18 cellular contexts compared by ENCODE assay signal in the genomic region with DNA sequence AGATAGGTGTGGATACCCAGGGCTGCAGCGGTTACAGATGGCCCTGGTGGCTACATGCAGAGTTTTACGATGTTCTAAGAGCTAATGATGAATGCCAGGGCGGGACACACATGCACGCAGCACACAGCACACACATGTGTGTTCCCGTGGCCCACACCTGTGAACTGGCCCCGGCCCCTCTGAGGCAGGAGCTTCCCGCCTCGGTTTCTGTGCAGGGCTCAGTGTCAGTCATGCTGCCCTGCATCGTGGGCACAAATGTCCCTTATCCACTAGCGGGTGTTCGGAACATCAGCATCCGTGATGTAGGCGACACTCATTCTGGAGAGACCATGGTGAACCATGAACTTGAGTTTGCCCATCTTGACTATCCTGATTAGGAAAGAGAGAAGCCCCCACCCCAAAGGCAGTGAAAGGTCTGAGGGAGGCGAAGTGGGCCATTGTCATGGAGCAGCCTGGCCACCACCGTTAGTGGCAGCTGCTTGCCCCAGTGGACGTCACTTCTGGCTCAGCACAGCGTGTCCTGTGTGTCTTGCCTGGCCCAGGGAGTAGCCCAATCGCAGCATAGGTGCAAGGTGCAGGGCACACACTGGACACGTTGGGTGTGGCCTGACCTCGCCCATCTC. TPM values are rescaled to one million over a fixed set of nuclear protein-coding genes. Genes with fewer than 3 reads are reported as not detected.
DNase-seq lines count a peak whose midpoint lies in the region; ATAC-seq, FAIRE-seq and TF ChIP-seq lines count a peak whose summit lies in the region.
"Had no signal": no experiment of that assay in that cellular context is flagged by ENCODE, and none has a peak within 500 bp of the region (broad histone marks: within the 10 kb centered on the region; RNA-seq: fewer than 3 reads in every experiment).

No MANE protein-coding gene starts in this region.

- peaks cover 8% of the 10 kb centered on the region for H3K27me3 Mint-ChIP-seq in activated naive CD4-positive, alpha-beta T cell treated with anti-CD3 and anti-CD28 coated beads, Interleukin-2, amount 10 ng/mL, durations not matched to agents 7 days and 5 days

- H3K4me1 Mint-ChIP-seq in activated naive CD4-positive, alpha-beta T cell treated with anti-CD3 and anti-CD28 coated beads, Interleukin-2, amount 10 ng/mL, durations not matched to agents 7 days and 5 days = no peaks in the 10 kb centered on the region
- H3K4me1 Mint-ChIP-seq: CD14-positive monocyte; CD4-positive, alpha-beta memory T cell; GM23338 had no signal

- no peak overlapping the region for H3K4me3 ChIP-seq in HepG2 (replicated peaks in 1 of 3; ENCODE audit: insufficient read depth in 1 of 3, low read depth in 2 of 3, low read length in 3 of 3)
- H3K4me3 ChIP-seq: BLaER1, GM23338 had no signal

- no peak for TF ChIP-seq RAD21 in HepG2 (CRISPR knock-in tag; IDR thresholded peaks at IDR 0.05)

- no peak overlapping the region for H3K9ac ChIP-seq in HepG2 (ENCODE audit: insufficient read depth, low read depth, low read length)
- H3K9ac ChIP-seq: BLaER1 had no signal

- no TSS peak for BruUV-seq in HepG2 (replicated peaks; lab: Mats Ljungman, UMichigan)

- H4K20me1 ChIP-seq in HepG2 (ENCODE audit: insufficient read depth, low read length) = no peaks in the 10 kb centered on the region
- H4K20me1 ChIP-seq: BLaER1 had no signal

- FAIRE-seq in HepG2 (lab: Jason Lieb, UNC) = no peak
- FAIRE-seq: H54 had no signal

- no peak for TF ChIP-seq POLR2A in HepG2 (IDR thresholded peaks at IDR 0.05; ENCODE audit: insufficient read depth in 1 of 2, low read depth in 2 of 2, low read length in 2 of 2)

- H3K9me3 ChIP-seq in HepG2 (ENCODE audit: low read length) = no peaks in the 10 kb centered on the region
- H3K9me3 ChIP-seq: BLaER1 had no signal

- in situ Hi-C loops in HepG2 (cut with HindIII; ENCODE audit: extremely low pct_ligation_motif_present, low pct_unique_long_range_greater_than_20kb) = no loop called here

- intact Hi-C loops in HepG2 (cut with micrococcal nuclease; ENCODE audit: unreplicated experiment) = no loop called here
- intact Hi-C loops in Right ventricle myocardium superior (cut with DNase I) = no loop called here

- TF ChIP-seq EP300 in HepG2 (IDR thresholded peaks at IDR 0.05; ENCODE audit: low read depth in 2 of 2, low read length in 2 of 2) = no peak
- no peak for TF ChIP-seq EP300 in HepG2 (CRISPR knock-in tag; IDR thresholded peaks at IDR 0.05; ENCODE audit: borderline replicate concordance)

- POLR2A ChIA-PET in HepG2 (lab: Yijun Ruan, JAX) = no interaction called here

- no peaks in the 10 kb centered on the region for H3K36me3 ChIP-seq in HepG2 (replicated peaks in 1 of 2; ENCODE audit: control insufficient read depth in 1 of 2, insufficient read depth in 2 of 2, low read length in 2 of 2)
- H3K36me3 ChIP-seq: BLaER1 had no signal

- H3K4me3 Mint-ChIP-seq in activated naive CD4-positive, alpha-beta T cell treated with anti-CD3 and anti-CD28 coated beads, Interleukin-2, amount 10 ng/mL, durations not matched to agents 7 days and 5 days = no peak overlapping the region
- H3K4me3 Mint-ChIP-seq: CD14-positive monocyte; CD4-positive, alpha-beta memory T cell; GM23338; HFFc6 had no signal

- CTCF ChIA-PET in activated naive CD4-positive, alpha-beta T cell treated with anti-CD3 and anti-CD28 coated beads, Interleukin-2, amount 10 ng/mL, durations not matched to agents 7 days and 5 days (lab: Charles Lee) = no interaction called here
- CTCF ChIA-PET in HepG2 (lab: Yijun Ruan, JAX; ENCODE audit: low intra/inter-chr PET ratio, low total read pairs) = no interaction called here

- H3K36me3 Mint-ChIP-seq in activated naive CD4-positive, alpha-beta T cell treated with anti-CD3 and anti-CD28 coated beads, Interleukin-2, amount 10 ng/mL, durations not matched to agents 7 days and 5 days = no peaks in the 10 kb centered on the region
- H3K36me3 Mint-ChIP-seq: CD14-positive monocyte; CD4-positive, alpha-beta memory T cell had no signal

- H3K27ac ChIP-seq in HepG2 (ENCODE audit: extremely low read length, insufficient read depth, low read length) = no peak overlapping the region
- H3K27ac ChIP-seq: BLaER1 had no signal

- no peak overlapping the region for H2AFZ ChIP-seq in HepG2 (ENCODE audit: low read length)
- H2AFZ ChIP-seq: GM23338 had no signal

- no peak for TF ChIP-seq CTCF in HepG2 (CRISPR knock-in tag; IDR thresholded peaks at IDR 0.05)

- no peak overlapping the region for H3K4me2 ChIP-seq in HepG2 (ENCODE audit: low read depth, low read length)
- H3K4me2 ChIP-seq: BLaER1, GM23338 had no signal

- ATAC-seq in HepG2 (peak; percentile 37; the same call in 2 of the 3 replicates), Right ventricle myocardium superior (ENCODE audit: poor library complexity) (no peak)
- ATAC-seq: GM23338 had no signal

- no peaks in the 10 kb centered on the region for H3K9me3 Mint-ChIP-seq in activated naive CD4-positive, alpha-beta T cell treated with anti-CD3 and anti-CD28 coated beads, Interleukin-2, amount 10 ng/mL, durations not matched to agents 7 days and 5 days
- H3K9me3 Mint-ChIP-seq: CD14-positive monocyte; CD4-positive, alpha-beta memory T cell had no signal

- H3K79me2 ChIP-seq in HepG2 (ENCODE audit: insufficient read depth, low read length) = no peaks in the 10 kb centered on the region

- H3K27me3 ChIP-seq in HepG2 (ENCODE audit: control insufficient read depth in 1 of 2, insufficient read depth in 2 of 2, low read length in 2 of 2) = peaks cover 15 to 67% of the 10 kb centered on the region in 2 experiments; a peak in 3 of 5 replicates
- H3K27me3 ChIP-seq: BLaER1 had no signal

- no peaks in the 10 kb centered on the region for H3K4me1 ChIP-seq in HepG2 (ENCODE audit: insufficient read depth, low read length)

- DNase-seq in activated naive CD4-positive, alpha-beta T cell treated with anti-CD3 and anti-CD28 coated beads, Interleukin-2, amount 10 ng/mL, durations not matched to agents 7 days and 5 days = peak; percentile 9
- DNase-seq in activated naive CD4-positive, alpha-beta T cell treated with Interleukin-2 at 50 U/mL for 16 hours = no peak
- DNase-seq in SW480 (ENCODE audit: low spot score) (peak; percentile 32), HepG2 (ENCODE audit: low spot score) (no peak), Right ventricle myocardium superior (no peak), NCI-H1092 (lab: John Stamatoyannopoulos, UW) (no peak), DMS53 treated with DMSO at 0.1 percent for 48 hours (lab: John Stamatoyannopoulos, UW; ENCODE audit: unreplicated experiment) (no peak)
- DNase-seq: 8988T; CD4-positive, alpha-beta memory T cell; DMS153; DMS79 treated with DMSO at 0.1 percent for 48 hours; GF-D8; HFFc6 had no signal

- no peak overlapping the region for H3K27ac Mint-ChIP-seq in activated naive CD4-positive, alpha-beta T cell treated with anti-CD3 and anti-CD28 coated beads, Interleukin-2, amount 10 ng/mL, durations not matched to agents 7 days and 5 days
- H3K27ac Mint-ChIP-seq: CD14-positive monocyte; CD4-positive, alpha-beta memory T cell; GM23338; HFFc6 had no signal

- 24% methylated on average over 13 of the region's 20 CpGs for WGBS in HepG2 (ENCODE audit: low lambda C conversion rate)

TF ChIP-seq in HepG2, 621 proteins besides CTCF, POLR2A, EP300 and RAD21 (continues in another document):
- no peak for TF ChIP-seq ZNF337 (CRISPR knock-in tag; IDR thresholded peaks at IDR 0.05; ENCODE audit: borderline replicate concordance, low read depth)
- TF ChIP-seq, protein P1, sequence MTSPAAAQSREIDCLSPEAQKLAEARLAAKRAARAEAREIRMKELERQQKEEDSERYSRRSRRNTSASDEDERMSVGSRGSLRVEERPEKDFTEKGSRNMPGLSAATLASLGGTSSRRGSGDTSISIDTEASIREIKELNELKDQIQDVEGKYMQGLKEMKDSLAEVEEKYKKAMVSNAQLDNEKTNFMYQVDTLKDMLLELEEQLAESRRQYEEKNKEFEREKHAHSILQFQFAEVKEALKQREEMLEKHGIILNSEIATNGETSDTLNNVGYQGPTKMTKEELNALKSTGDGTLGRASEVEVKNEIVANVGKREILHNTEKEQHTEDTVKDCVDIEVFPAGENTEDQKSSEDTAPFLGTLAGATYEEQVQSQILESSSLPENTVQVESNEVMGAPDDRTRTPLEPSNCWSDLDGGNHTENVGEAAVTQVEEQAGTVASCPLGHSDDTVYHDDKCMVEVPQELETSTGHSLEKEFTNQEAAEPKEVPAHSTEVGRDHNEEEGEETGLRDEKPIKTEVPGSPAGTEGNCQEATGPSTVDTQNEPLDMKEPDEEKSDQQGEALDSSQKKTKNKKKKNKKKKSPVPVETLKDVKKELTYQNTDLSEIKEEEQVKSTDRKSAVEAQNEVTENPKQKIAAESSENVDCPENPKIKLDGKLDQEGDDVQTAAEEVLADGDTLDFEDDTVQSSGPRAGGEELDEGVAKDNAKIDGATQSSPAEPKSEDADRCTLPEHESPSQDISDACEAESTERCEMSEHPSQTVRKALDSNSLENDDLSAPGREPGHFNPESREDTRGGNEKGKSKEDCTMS (CRISPR knock-in tag; conservative IDR thresholded peaks at IDR 0.05) = no peak

RNA-seq across cellular contexts. Expression of a gene that starts 43.8 kb away (rescaled TPM):
- total RNA-seq in HepG2 (2016; rRNA removed; fragmentation: Illumina TruSeq; extraction: Trizol) (not detected in 2 replicates), Right ventricle myocardium superior (not detected)
- total RNA-seq in HepG2 (2016; cell fraction: cytosol; rRNA removed; fragmentation: Illumina TruSeq; extraction: Trizol; ENCODE audit: low read depth) = not detected in 2 replicates
- not detected in 2 replicates for total RNA-seq in HepG2 (2016; cell fraction: insoluble cytoplasmic fraction; rRNA removed; fragmentation: Illumina TruSeq; extraction: Trizol)
- not detected in 2 replicates for total RNA-seq in HepG2 (2016; cell fraction: membrane; rRNA removed; fragmentation: Illumina TruSeq; extraction: Trizol)
- total RNA-seq in HepG2 (2016; cell fraction: nucleus; rRNA removed; fragmentation: Illumina TruSeq; extraction: Trizol) = not detected in 2 replicates
- not detected in 2 replicates for polyA plus RNA-seq in HepG2 (2011; rRNA removed)
- polyA plus RNA-seq in HepG2 (2011; cell fraction: cytosol; rRNA removed) = not detected in 2 replicates
- polyA plus RNA-seq in HepG2 (2011; cell fraction: nucleus; rRNA removed) = not detected in 2 replicates
- polyA plus RNA-seq in HepG2 (2012) = not detected in 2 replicates
- not detected in 2 replicates for polyA plus RNA-seq in HepG2 (2016; cell fraction: cytosol; fragmentation: Illumina TruSeq; extraction: Trizol; ENCODE audit: low read depth)
- not detected in 2 replicates for polyA plus RNA-seq in HepG2 (2016; cell fraction: insoluble cytoplasmic fraction; fragmentation: Illumina TruSeq; extraction: Trizol; ENCODE audit: low read depth)
- not detected in 2 replicates for polyA plus RNA-seq in HepG2 (2016; cell fraction: membrane; fragmentation: Illumina TruSeq; extraction: Trizol; ENCODE audit: low read depth)
- polyA plus RNA-seq in HepG2 (2016; cell fraction: nucleus; fragmentation: Illumina TruSeq; extraction: Trizol; ENCODE audit: insufficient read depth, low read depth) = not detected in 2 replicates
- polyA minus RNA-seq in HepG2 (2011; rRNA and poly(A)+ RNA removed; ENCODE audit: low replicate concordance) = not detected in 2 replicates
- polyA minus RNA-seq in HepG2 (2011; cell fraction: cytosol; rRNA and poly(A)+ RNA removed) = not detected in 2 replicates
- not detected in 2 replicates for polyA minus RNA-seq in HepG2 (2011; cell fraction: nucleus; rRNA and poly(A)+ RNA removed)
- total RNA-seq: CD4-positive, alpha-beta memory T cell; GM23338; HFFc6 had no signal
- polyA plus RNA-seq: AG04450; CD14-positive monocyte; CD4-positive, alpha-beta memory T cell had no signal

Comparison
In these comparisons a context has a peak if more than half of its experiments do, and no peak if none do; other contexts are left out.
1. DNase-seq: peak in activated naive CD4-positive, alpha-beta T cell treated with anti-CD3 and anti-CD28 coated beads, Interleukin-2, amount 10 ng/mL, durations not matched to agents 7 days and 5 days (single experiment) and SW480 (single experiment); none in activated naive CD4-positive, alpha-beta T cell treated with Interleukin-2 at 50 U/mL for 16 hours (single experiment), HepG2 (single experiment), Right ventricle myocardium superior (single experiment), NCI-H1092 (single experiment) and DMS53 treated with DMSO at 0.1 percent for 48 hours (single experiment).